ENCODE assay signal across 21 cellular contexts in genomic region chrX:13162772-13163171, GRCh38.
A peak's percentile ranks its signal among the peaks of the same experiment; 100 is the strongest.
DNase-seq lines count a peak whose midpoint lies in the region; ATAC-seq, FAIRE-seq and TF ChIP-seq lines count a peak whose summit lies in the region.
"Had no signal": no experiment of that assay in that cellular context is flagged by ENCODE, and none has a peak within 500 bp of the region (broad histone marks: within the 10 kb centered on the region; RNA-seq: fewer than 3 reads in every experiment).

No MANE protein-coding gene starts in this region.

- H3K9ac ChIP-seq in liver (ENCODE audit: low read depth in 1 of 2, low read length in 2 of 2), result peak overlapping the region in 1 of 2 donors; percentile 76
- H3K9ac ChIP-seq in HepG2 (ENCODE audit: insufficient read depth, low read depth, low read length), result no peak overlapping the region
- no peak overlapping the region for H3K9ac ChIP-seq in neural cell (ENCODE audit: low read length)
- H3K9ac ChIP-seq in mammary epithelial cell (ENCODE audit: insufficient read depth, low read length), result no peak overlapping the region

- no peak for FAIRE-seq in HepG2 (lab: Jason Lieb, UNC)

- H2AFZ ChIP-seq in HepG2 (ENCODE audit: low read length) (no peak overlapping the region), neural cell (ENCODE audit: low read depth, low read length) (no peak overlapping the region), mammary epithelial cell (ENCODE audit: low read depth, low read length) (no peak overlapping the region)

- TF ChIP-seq RAD21 in liver (IDR thresholded peaks at IDR 0.05), result no peak
- no peak for TF ChIP-seq RAD21 in HepG2 (CRISPR knock-in tag; IDR thresholded peaks at IDR 0.05)
- TF ChIP-seq RAD21 in neural cell (conservative IDR thresholded peaks at IDR 0.05), result no peak

- H3K4me3 ChIP-seq in liver (ENCODE audit: low read depth in 1 of 3, low read length in 3 of 3) (peak overlapping the region; percentile 50 to 66 (median 62)), HepG2 (replicated peaks in 1 of 3; ENCODE audit: insufficient read depth in 1 of 3, low read depth in 2 of 3, low read length in 3 of 3) (no peak overlapping the region), neural cell (ENCODE audit: low read length) (no peak overlapping the region), testis (no peak overlapping the region), mammary epithelial cell (replicated peaks in 1 of 3; ENCODE audit: insufficient read depth in 1 of 3, low read depth in 2 of 3, low read length in 3 of 3) (no peak overlapping the region)
- H3K4me3 ChIP-seq: A549 had no signal

- no peak for TF ChIP-seq POLR2A in HepG2 (IDR thresholded peaks at IDR 0.05; ENCODE audit: insufficient read depth in 1 of 2, low read depth in 2 of 2, low read length in 2 of 2)
- no peak for TF ChIP-seq POLR2A in testis (IDR thresholded peaks at IDR 0.05)

- 43% methylated on average over 3 of the region's 3 CpGs for WGBS in liver
- 28% methylated on average over 3 of the region's 3 CpGs for WGBS in HepG2 (ENCODE audit: low lambda C conversion rate)
- WGBS in testis, 2 donors, result 76 to 88% methylated on average over 3 of the region's 3 CpGs
- WGBS in mammary epithelial cell (ENCODE audit: low coverage, missing lambda C conversion rate), result 94% methylated on average over 3 of the region's 3 CpGs

- no peak for DNase-seq in HepG2 (ENCODE audit: low spot score)
- DNase-seq in left lobe of liver (ENCODE audit: low spot score), result no peak
- DNase-seq in stimulated activated CD4-positive, alpha-beta T cell treated with anti-CD3 and anti-CD28 coated beads, Interleukin-4, amount 100 ng/mL, for 4 hours, result no peak
- no peak for DNase-seq in testis
- no peak for DNase-seq in NCI-H748 (lab: John Stamatoyannopoulos, UW; ENCODE audit: unreplicated experiment)
- no peak for DNase-seq in mammary epithelial cell
- DNase-seq: AML-193; CD4-positive, alpha-beta T cell; DMS153; DMS79; GDM1; GOT3; H7; HFFc6 had no signal

- H3K27me3 ChIP-seq in liver (ENCODE audit: control insufficient read depth in 4 of 4, insufficient read depth in 4 of 4, low read length in 3 of 4), result no peaks in the 10 kb centered on the region
- no peaks in the 10 kb centered on the region for H3K27me3 ChIP-seq in HepG2 (ENCODE audit: control insufficient read depth in 1 of 2, insufficient read depth in 2 of 2, low read length in 2 of 2)
- no peaks in the 10 kb centered on the region for H3K27me3 ChIP-seq in neural cell (ENCODE audit: insufficient read depth, low read depth, low read length)
- H3K27me3 ChIP-seq in testis, result no peaks in the 10 kb centered on the region
- no peaks in the 10 kb centered on the region for H3K27me3 ChIP-seq in mammary epithelial cell (ENCODE audit: insufficient read depth, low read length)

- H3K79me2 ChIP-seq in HepG2 (ENCODE audit: insufficient read depth, low read length) (no peaks in the 10 kb centered on the region), neural cell (replicated peaks; ENCODE audit: insufficient read depth, low read length) (no peaks in the 10 kb centered on the region), mammary epithelial cell (ENCODE audit: insufficient read depth, low read length) (no peaks in the 10 kb centered on the region)

- intact Hi-C loops in HepG2 (cut with micrococcal nuclease; ENCODE audit: unreplicated experiment), result no loop called here
- intact Hi-C loops in testis (cut with DNase I; ENCODE audit: low total_unique reads), result no loop called here
- intact Hi-C loops in mammary epithelial cell (cut with micrococcal nuclease), result no loop called here

- H3K36me3 ChIP-seq in liver (ENCODE audit: control insufficient read depth in 4 of 4, insufficient read depth in 3 of 4, low read depth in 1 of 4, low read length in 3 of 4), result no peaks in the 10 kb centered on the region
- no peaks in the 10 kb centered on the region for H3K36me3 ChIP-seq in HepG2 (replicated peaks in 1 of 2; ENCODE audit: control insufficient read depth in 1 of 2, insufficient read depth in 2 of 2, low read length in 2 of 2)
- H3K36me3 ChIP-seq in neural cell (ENCODE audit: insufficient read depth, low read length), result no peaks in the 10 kb centered on the region
- no peaks in the 10 kb centered on the region for H3K36me3 ChIP-seq in testis (ENCODE audit: low read depth, missing control alignments)
- H3K36me3 ChIP-seq in mammary epithelial cell (ENCODE audit: insufficient read depth, low read length), result no peaks in the 10 kb centered on the region

- H3K27ac ChIP-seq in liver (ENCODE audit: low read depth in 1 of 2, low read length in 2 of 2) (peak overlapping the region; percentile 47 to 85), HepG2 (ENCODE audit: extremely low read length, insufficient read depth, low read length) (no peak overlapping the region), neural cell (ENCODE audit: low read length) (peak overlapping the region; percentile 81), testis (no peak overlapping the region), mammary epithelial cell (ENCODE audit: insufficient read depth, low read depth, low read length) (no peak overlapping the region)
- H3K27ac ChIP-seq: 22Rv1, A549, C4-2B, HL-60 had no signal

- CTCF ChIA-PET in HepG2 (lab: Yijun Ruan, JAX; ENCODE audit: low intra/inter-chr PET ratio, low total read pairs), result no interaction called here
- CTCF ChIA-PET in mammary epithelial cell (lab: Charles Lee; ENCODE audit: low non-redundant PET), result no interaction called here

- no peaks in the 10 kb centered on the region for H3F3A ChIP-seq in neural cell (ENCODE audit: insufficient read depth, low read length, poor library complexity, severe bottlenecking)

- TF ChIP-seq EP300 in HepG2 (IDR thresholded peaks at IDR 0.05; ENCODE audit: low read depth in 2 of 2, low read length in 2 of 2) (no peak), HepG2 (CRISPR knock-in tag; IDR thresholded peaks at IDR 0.05; ENCODE audit: borderline replicate concordance) (no peak), neural cell (conservative IDR thresholded peaks at IDR 0.05; ENCODE audit: poor library complexity, severe bottlenecking) (no peak)

- H3K9me2 ChIP-seq in neural cell (ENCODE audit: insufficient read depth, low read length), result no peaks in the 10 kb centered on the region

- H3K4me2 ChIP-seq in HepG2 (ENCODE audit: low read depth, low read length), result no peak overlapping the region
- no peak overlapping the region for H3K4me2 ChIP-seq in neural cell (ENCODE audit: low read length)
- no peak overlapping the region for H3K4me2 ChIP-seq in mammary epithelial cell (ENCODE audit: insufficient read depth, low read depth, low read length)
- H3K4me2 ChIP-seq: A549 had no signal

- in situ Hi-C loops in HepG2 (cut with HindIII; ENCODE audit: extremely low pct_ligation_motif_present, low pct_unique_long_range_greater_than_20kb), result no loop called here
- in situ Hi-C loops in mammary epithelial cell (cut with MboI; ENCODE audit: low sequenced_read_pairs in 2 of 2), result no loop called here

- BruUV-seq in HepG2 (replicated peaks; lab: Mats Ljungman, UMichigan), result no TSS peak
- no TSS peak for BruUV-seq in mammary epithelial cell (replicated peaks; lab: Mats Ljungman, UMichigan)

- peaks cover 0 to 21% (median 16%) of the 10 kb centered on the region in 4 donors for H3K4me1 ChIP-seq in liver (ENCODE audit: control insufficient read depth in 4 of 4, insufficient read depth in 4 of 4, low read length in 3 of 4)
- H3K4me1 ChIP-seq in HepG2 (ENCODE audit: insufficient read depth, low read length), result 0 out of 2 replicates have a peak, but pooled peaks cover 6% of the 10 kb centered on the region
- H3K4me1 ChIP-seq in testis, result no peaks in the 10 kb centered on the region
- peaks cover 3% of the 10 kb centered on the region for H3K4me1 ChIP-seq in mammary epithelial cell (ENCODE audit: insufficient read depth, low read length)

- POLR2A ChIA-PET in HepG2 (lab: Yijun Ruan, JAX), result no interaction called here

- dilution Hi-C loops in mammary epithelial cell (cut with HindIII; ENCODE audit: low sequenced_read_pairs), result no loop called here

- no peak for ATAC-seq in HepG2
- peak; percentile 49 for ATAC-seq in left lobe of liver
- ATAC-seq: A549, HCT116 had no signal

- H4K20me1 ChIP-seq in HepG2 (ENCODE audit: insufficient read depth, low read length), result no peaks in the 10 kb centered on the region
- no peaks in the 10 kb centered on the region for H4K20me1 ChIP-seq in neural cell (ENCODE audit: insufficient read depth)
- no peaks in the 10 kb centered on the region for H4K20me1 ChIP-seq in mammary epithelial cell (ENCODE audit: insufficient read depth, low read length)

- H3K9me3 ChIP-seq in liver (ENCODE audit: control insufficient read depth in 4 of 4, low read length in 3 of 4) (no peaks in the 10 kb centered on the region), HepG2 (ENCODE audit: low read length) (no peaks in the 10 kb centered on the region), neural cell (ENCODE audit: low read length) (no peaks in the 10 kb centered on the region), testis (no peaks in the 10 kb centered on the region), mammary epithelial cell (replicated peaks; ENCODE audit: insufficient read depth, low read length) (no peaks in the 10 kb centered on the region)
- H3K9me3 ChIP-seq: A549 had no signal

- no peak for TF ChIP-seq CTCF in liver (IDR thresholded peaks at IDR 0.05; ENCODE audit: low read depth, low read length, missing input control)
- TF ChIP-seq CTCF in HepG2 (CRISPR knock-in tag; IDR thresholded peaks at IDR 0.05), result no peak
- no peak for TF ChIP-seq CTCF in neural cell (IDR thresholded peaks at IDR 0.05; ENCODE audit: poor library complexity, severe bottlenecking)
- TF ChIP-seq CTCF in testis (IDR thresholded peaks at IDR 0.05), result no peak
- TF ChIP-seq CTCF in mammary epithelial cell (conservative IDR thresholded peaks at IDR 0.05 in 1 of 2, IDR thresholded peaks at IDR 0.05 in 1 of 2; ENCODE audit: extremely low read depth in 1 of 2, insufficient read depth in 1 of 2, low read depth in 1 of 2, low read length in 2 of 2), result no peak

TF ChIP-seq in liver, 16 proteins besides CTCF, POLR2A, EP300 and RAD21 (continues in another document):
- peak; percentile 11 to 55 for TF ChIP-seq RXRA (IDR thresholded peaks at IDR 0.05)
- TF ChIP-seq EGR1 (IDR thresholded peaks at IDR 0.05; ENCODE audit: low read depth in 2 of 2), result no peak
- TF ChIP-seq JUND (IDR thresholded peaks at IDR 0.05), result peak in 1 of 2 donors; percentile 50
- TF ChIP-seq SP1 (IDR thresholded peaks at IDR 0.05), result peak; percentile 29
- TF ChIP-seq YY1 (IDR thresholded peaks at IDR 0.05), result no peak

TF ChIP-seq in HepG2, 621 proteins besides CTCF, POLR2A, EP300 and RAD21:
- TF ChIP-seq TEAD2 (CRISPR knock-in tag; IDR thresholded peaks at IDR 0.05), result no peak
TF ChIP-seq in HepG2: peak in this region for 0.

TF ChIP-seq in neural cell, 6 proteins besides CTCF, POLR2A, EP300 and RAD21 (continues in another document):
- no peak for TF ChIP-seq TAF1 (IDR thresholded peaks at IDR 0.05; ENCODE audit: low read depth)
- no peak for TF ChIP-seq SMC3 (conservative IDR thresholded peaks at IDR 0.05; ENCODE audit: poor library complexity)
- no peak for TF ChIP-seq POLR2AphosphoS5 (IDR thresholded peaks at IDR 0.05)
- TF ChIP-seq MXI1 (conservative IDR thresholded peaks at IDR 0.05; ENCODE audit: poor library complexity, severe bottlenecking), result no peak
- no peak for TF ChIP-seq EZH2 (IDR thresholded peaks at IDR 0.05; ENCODE audit: borderline replicate concordance, insufficient read depth, low read length, poor library complexity, severe bottlenecking)

Comparison
In these comparisons a context has a peak if more than half of its experiments do, and no peak if none do; other contexts are left out.
1. H3K27ac ChIP-seq: peak in liver (2 of 2) and neural cell (single experiment); none in HepG2 (single experiment), testis (0 of 2) and mammary epithelial cell (single experiment).
2. H3K4me3 ChIP-seq: peak in liver (3 of 3); none in HepG2 (0 of 3), neural cell (single experiment), testis (0 of 2) and mammary epithelial cell (0 of 3).